25 cellular contexts compared by ENCODE assay signal in the genomic region with DNA sequence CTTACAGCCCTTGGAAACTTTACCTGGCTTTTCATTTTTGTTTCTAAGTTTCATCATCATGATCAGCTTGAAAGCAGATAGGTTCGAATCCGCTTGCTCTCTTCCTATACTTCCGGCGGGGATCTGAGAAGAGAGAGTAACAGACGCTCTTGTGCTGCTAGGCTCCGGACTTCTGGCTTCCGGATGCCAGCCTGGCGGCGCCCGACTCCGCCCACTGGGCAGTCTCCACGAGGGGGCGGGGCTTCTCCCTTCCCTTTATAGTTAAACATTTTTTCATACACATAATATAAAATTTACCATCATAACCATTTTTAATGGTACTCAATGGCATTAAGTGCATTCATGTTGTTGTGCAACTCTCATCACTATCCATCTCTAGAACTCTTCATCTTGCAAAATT.
"Had no signal": no experiment of that assay in that cellular context is flagged by ENCODE, and none has a peak within 500 bp of the region (broad histone marks: within the 10 kb centered on the region; RNA-seq: fewer than 3 reads in every experiment).

No MANE protein-coding gene starts in this region.

- H3K9me3 Mint-ChIP-seq: dendritic cell treated with granulocyte-macrophage colony-stimulating factor and Interleukin-4, amounts not matched to agents 40 ng/mL and 50 ng/mL, for 4 days; effector memory CD8-positive, alpha-beta T cell; endodermal cell had no signal

- DNase-seq: colonic mucosa; cortex of kidney; dermis blood vessel endothelial cell; dorsolateral prefrontal cortex; effector CD4-positive, alpha-beta T cell; effector CD8-positive, alpha-beta T cell; effector memory CD4-positive, alpha-beta T cell; effector memory CD8-positive, alpha-beta T cell; endodermal cell; erythroblast; esophagus squamous epithelium; foreskin fibroblast; foreskin keratinocyte; foreskin melanocyte; gastrocnemius medialis; glutamatergic neuron; head of caudate nucleus; heart left ventricle; heart right ventricle had no signal

- H3K27ac ChIP-seq: colonic mucosa, coronary artery, dorsolateral prefrontal cortex, epithelial cell of prostate, esophagus muscularis mucosa, esophagus squamous epithelium, foreskin keratinocyte, gastrocnemius medialis, gastroesophageal sphincter, heart left ventricle, heart right ventricle had no signal

- H3K4me3 ChIP-seq: colonic mucosa, coronary artery, dorsolateral prefrontal cortex, esophagus muscularis mucosa, esophagus squamous epithelium, gastrocnemius medialis, gastroesophageal sphincter, heart left ventricle, heart right ventricle had no signal

- H3K4me3 Mint-ChIP-seq: dendritic cell treated with granulocyte-macrophage colony-stimulating factor and Interleukin-4, amounts not matched to agents 40 ng/mL and 50 ng/mL, for 4 days; effector memory CD8-positive, alpha-beta T cell; endodermal cell had no signal

- H3K36me3 ChIP-seq: colonic mucosa had no signal

- H3K4me1 Mint-ChIP-seq: endodermal cell had no signal

- H3K27ac Mint-ChIP-seq: dendritic cell treated with granulocyte-macrophage colony-stimulating factor and Interleukin-4, amounts not matched to agents 40 ng/mL and 50 ng/mL, for 4 days; endodermal cell had no signal

- ATAC-seq: effector memory CD8-positive, alpha-beta T cell; esophagus mucosa; foreskin keratinocyte; gastrocnemius medialis; gastroesophageal sphincter; heart left ventricle; heart right ventricle had no signal

- H3K27me3 Mint-ChIP-seq: dendritic cell treated with granulocyte-macrophage colony-stimulating factor and Interleukin-4, amounts not matched to agents 40 ng/mL and 50 ng/mL, for 4 days; effector memory CD8-positive, alpha-beta T cell had no signal

- H3K27me3 ChIP-seq: colonic mucosa, dorsolateral prefrontal cortex, esophagus muscularis mucosa, esophagus squamous epithelium, foreskin keratinocyte, gastrocnemius medialis, gastroesophageal sphincter, heart left ventricle, heart right ventricle had no signal

- H3K9me3 ChIP-seq: colonic mucosa, esophagus muscularis mucosa, esophagus squamous epithelium, gastrocnemius medialis, gastroesophageal sphincter, heart left ventricle, heart right ventricle had no signal
